10 cellular contexts compared by ENCODE assay signal in the genomic region with DNA sequence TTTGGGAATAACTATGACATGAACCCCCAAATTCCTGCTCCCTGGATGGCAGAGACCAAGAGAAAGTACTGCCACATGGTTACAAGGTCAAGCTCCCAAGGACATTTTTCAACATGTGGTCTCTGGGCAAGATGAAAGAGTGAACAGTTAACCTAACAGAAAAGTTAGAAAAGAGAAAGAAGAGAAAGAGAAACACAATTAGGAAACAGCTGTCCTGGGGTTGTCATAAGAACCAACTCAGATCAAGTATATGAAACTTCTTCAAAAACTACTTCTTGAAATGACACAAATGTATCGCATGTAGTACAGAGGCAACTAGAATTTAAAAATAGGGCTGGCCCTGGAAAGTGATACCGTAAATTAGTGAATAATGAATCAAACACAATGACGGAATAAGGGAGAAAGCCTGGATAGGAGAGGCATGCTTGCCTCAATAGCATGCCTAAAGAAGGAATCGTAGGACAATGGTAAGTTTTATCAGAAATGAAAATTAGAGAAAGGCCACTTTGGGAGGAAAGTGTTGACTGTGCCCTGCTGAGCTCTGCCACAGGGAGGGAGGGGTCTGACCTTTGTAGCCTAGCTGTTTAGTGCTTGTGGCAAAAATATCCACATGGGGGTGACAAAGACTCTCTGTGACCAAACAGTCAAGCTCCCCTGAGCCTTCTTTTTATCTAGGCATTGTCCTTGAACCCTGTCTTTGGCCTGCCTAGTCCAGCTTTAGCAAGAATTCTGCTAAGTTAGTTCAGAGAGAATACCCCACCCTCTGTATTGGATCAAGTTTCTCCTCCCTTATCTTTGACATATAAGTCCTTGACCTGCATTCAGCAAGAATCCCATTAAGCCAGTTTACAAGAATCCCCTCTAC. TPM values are rescaled to one million over a fixed set of nuclear protein-coding genes. Genes with fewer than 3 reads are reported as not detected.
DNase-seq lines count a peak whose midpoint lies in the region; ATAC-seq, FAIRE-seq and TF ChIP-seq lines count a peak whose summit lies in the region.
"Had no signal": no experiment of that assay in that cellular context is flagged by ENCODE, and none has a peak within 500 bp of the region (broad histone marks: within the 10 kb centered on the region; RNA-seq: fewer than 3 reads in every experiment).

No MANE protein-coding gene starts in this region.

- DNase-seq in DMS153 treated with DMSO at 0.1 percent for 48 hours (lab: John Stamatoyannopoulos, UW; ENCODE audit: unreplicated experiment): peak; percentile 2
- DNase-seq in DMS153 (lab: John Stamatoyannopoulos, UW): no peak
- DNase-seq in NB4 (ENCODE audit: low read depth): peak; percentile 75
- DNase-seq in endodermal cell: peak; percentile 74
- no peak for DNase-seq in HTR-8/SVneo (ENCODE audit: insufficient read length, low spot score)
- no peak for DNase-seq in glutamatergic neuron
- no peak for DNase-seq in D341Med (ENCODE audit: low spot score)

- H3K9me3 Mint-ChIP-seq in endodermal cell (peaks cover 3% of the 10 kb centered on the region), glutamatergic neuron (ENCODE audit: unreplicated experiment) (peaks cover 8% of the 10 kb centered on the region)

- H3K27ac Mint-ChIP-seq in endodermal cell: no peak overlapping the region
- no peak overlapping the region for H3K27ac Mint-ChIP-seq in glutamatergic neuron (ENCODE audit: unreplicated experiment)

- TF ChIP-seq CTCF in NB4 (IDR thresholded peaks at IDR 0.05; ENCODE audit: low read depth, low read length) (peak; percentile 55), endodermal cell (conservative IDR thresholded peaks at IDR 0.05) (peak; percentile 67), glutamatergic neuron (IDR thresholded peaks at IDR 0.05; ENCODE audit: partially characterized antibody, unreplicated experiment) (no peak)

- H3K4me3 ChIP-seq in NB4 (ENCODE audit: low read depth, low read length) (no peak overlapping the region), endodermal cell (ENCODE audit: low read length) (no peak overlapping the region)
- H3K4me3 ChIP-seq: SJSA1 had no signal

- H3K27ac ChIP-seq in endodermal cell (ENCODE audit: low read depth, low read length): no peak overlapping the region
- H3K27ac ChIP-seq: SJSA1 had no signal

- no peak for FAIRE-seq in HTR-8/SVneo (lab: Jason Lieb, UNC)
- FAIRE-seq: A204.1 had no signal

- peaks cover 9% of the 10 kb centered on the region for H3K27me3 ChIP-seq in endodermal cell (ENCODE audit: control insufficient read depth, insufficient read depth, low read length, poor library complexity, severe bottlenecking)
- H3K27me3 ChIP-seq: SJSA1 had no signal

- H3K4me1 ChIP-seq in endodermal cell (ENCODE audit: control insufficient read depth, insufficient read depth, low read length): peaks cover 4% of the 10 kb centered on the region

- H3K9ac ChIP-seq in endodermal cell (ENCODE audit: extremely low read depth, low read length, poor library complexity, severe bottlenecking): no peak overlapping the region

- no peaks in the 10 kb centered on the region for H3K9me3 ChIP-seq in endodermal cell (ENCODE audit: control insufficient read depth, low read length)
- H3K9me3 ChIP-seq: SJSA1 had no signal

- H3K36me3 Mint-ChIP-seq in endodermal cell (ENCODE audit: low read depth) (no peaks in the 10 kb centered on the region), glutamatergic neuron (ENCODE audit: unreplicated experiment) (no peaks in the 10 kb centered on the region)

- H3K4me1 Mint-ChIP-seq in endodermal cell: peaks cover 29% of the 10 kb centered on the region
- H3K4me1 Mint-ChIP-seq in glutamatergic neuron (ENCODE audit: low read depth, unreplicated experiment): peaks cover 8% of the 10 kb centered on the region

- H3K27me3 Mint-ChIP-seq in endodermal cell (ENCODE audit: insufficient read depth) (peaks cover 31% of the 10 kb centered on the region), glutamatergic neuron (ENCODE audit: unreplicated experiment) (peaks cover 9% of the 10 kb centered on the region)

- 81 to 84% methylated on average over 4 of the region's 4 CpGs for WGBS in endodermal cell (ENCODE audit: insufficient coverage in 1 of 2, insufficient read length in 1 of 2), 2 experiments

- ATAC-seq in GM21723 (IDR thresholded peaks at IDR 0.05; ENCODE audit: unreplicated experiment): peak; percentile 45

- TF ChIP-seq POLR2A in NB4 (IDR thresholded peaks at IDR 0.05; ENCODE audit: extremely low read depth, insufficient read length): no peak

- no peaks in the 10 kb centered on the region for H3K36me3 ChIP-seq in endodermal cell (ENCODE audit: control insufficient read depth, insufficient read depth, low read length)

- no peak overlapping the region for H3K4me3 Mint-ChIP-seq in endodermal cell
- no peak overlapping the region for H3K4me3 Mint-ChIP-seq in glutamatergic neuron (ENCODE audit: unreplicated experiment)

RNA-seq across cellular contexts. Expression of a gene that starts 4.3 kb away (rescaled TPM):
- total RNA-seq in endodermal cell (10 to 100 TPM; 16.2 to 27.9 TPM), glutamatergic neuron (ENCODE audit: unreplicated experiment) (25.1 TPM)
- polyA plus RNA-seq in endodermal cell (2013, experiment 1 of 2): 11.3 TPM
- polyA plus RNA-seq in endodermal cell (2013, experiment 2 of 2): 12.9 TPM

RNA-seq across cellular contexts. Expression of a gene that starts 52.5 kb away (rescaled TPM):
- total RNA-seq in endodermal cell (not detected), glutamatergic neuron (ENCODE audit: unreplicated experiment) (not detected)
- polyA plus RNA-seq in endodermal cell (2013, experiment 1 of 2): not detected
- polyA plus RNA-seq in endodermal cell (2013, experiment 2 of 2): not detected
- total RNA-seq: SJSA1 had no signal

Comparison
In these comparisons a context has a peak if more than half of its experiments do, and no peak if none do; other contexts are left out.
1. DNase-seq: peak in DMS153 treated with DMSO at 0.1 percent for 48 hours (single experiment), NB4 (single experiment) and endodermal cell (single experiment); none in DMS153 (single experiment), HTR-8/SVneo (single experiment), glutamatergic neuron (single experiment) and D341Med (single experiment).